22 cellular contexts compared by ENCODE assay signal in genomic region chr7:54678763-54679396, GRCh38.
DNase-seq lines count a peak whose midpoint lies in the region; ATAC-seq, FAIRE-seq and TF ChIP-seq lines count a peak whose summit lies in the region.
"Had no signal": no experiment of that assay in that cellular context is flagged by ENCODE, and none has a peak within 500 bp of the region (broad histone marks: within the 10 kb centered on the region; RNA-seq: fewer than 3 reads in every experiment).

No MANE protein-coding gene starts in this region.

- H3K9me3 ChIP-seq in BE2C (no peaks in the 10 kb centered on the region), PC-3 (ENCODE audit: low read length) (no peaks in the 10 kb centered on the region)
- H3K9me3 ChIP-seq: Caco-2, esophagus squamous epithelium, heart left ventricle, lower lobe of right lung, suprapubic skin had no signal

- no peaks in the 10 kb centered on the region for H3K4me1 Mint-ChIP-seq in activated naive CD4-positive, alpha-beta T cell treated with anti-CD3 and anti-CD28 coated beads for 36 hours (ENCODE audit: low read depth)
- H3K4me1 Mint-ChIP-seq: activated naive CD8-positive, alpha-beta T cell treated with anti-CD3 and anti-CD28 coated beads, Interleukin-2, amount 10 ng/mL, durations not matched to agents 7 days and 5 days had no signal

- no peak overlapping the region for H3K4me3 Mint-ChIP-seq in activated naive CD4-positive, alpha-beta T cell treated with anti-CD3 and anti-CD28 coated beads for 36 hours
- H3K4me3 Mint-ChIP-seq: activated naive CD8-positive, alpha-beta T cell treated with anti-CD3 and anti-CD28 coated beads, Interleukin-2, amount 10 ng/mL, durations not matched to agents 7 days and 5 days; activated T-cell treated with anti-CD3 and anti-CD28 coated beads, Interleukin-2, amount 50 U/mL, for 4 hours; natural killer cell treated with Interleukin-12 subunit alpha and Interleukin-12 subunit beta and Interleukin-15 and Interleukin-18, amount 100 ng/mL, for 72 hours had no signal

- H3K4me1 ChIP-seq in BE2C (peaks cover 8% of the 10 kb centered on the region; the same call in 1 of the 2 replicates), PC-3 (ENCODE audit: insufficient read depth, low read length) (no peaks in the 10 kb centered on the region)
- H3K4me1 ChIP-seq: Caco-2, esophagus squamous epithelium, heart left ventricle, lower lobe of right lung, suprapubic skin had no signal

- no peak overlapping the region for H2AFZ ChIP-seq in PC-3 (ENCODE audit: low read length)

- H3K27me3 ChIP-seq in BE2C (no peaks in the 10 kb centered on the region), PC-3 (ENCODE audit: low read length) (peaks cover 66% of the 10 kb centered on the region)
- H3K27me3 ChIP-seq: cardiac muscle cell, esophagus squamous epithelium, heart left ventricle had no signal

- no peaks in the 10 kb centered on the region for H4K20me1 ChIP-seq in PC-3 (ENCODE audit: low read length)

- H3K9ac ChIP-seq in PC-3 (ENCODE audit: low read length): no peak overlapping the region

- peak; percentile 32; the same call in 1 of the 2 replicates for TF ChIP-seq CTCF in BE2C (IDR thresholded peaks at IDR 0.05; ENCODE audit: low read depth, low read length)
- peak; percentile 39; the same call in 1 of the 2 replicates for TF ChIP-seq CTCF in PC-3 (conservative IDR thresholded peaks at IDR 0.05; ENCODE audit: low read depth, low read length)
- TF ChIP-seq CTCF in epithelial cell of proximal tubule (conservative IDR thresholded peaks at IDR 0.05; ENCODE audit: low read depth, low read length): peak; percentile 37

- no TSS peak for BruUV-seq in PC-3 (replicated peaks; lab: Mats Ljungman, UMichigan)

- no peak for TF ChIP-seq POLR2A in H54 (IDR thresholded peaks at IDR 0.05; ENCODE audit: low read depth, low read length)

- H3K79me2 ChIP-seq in PC-3 (ENCODE audit: low read length): no peaks in the 10 kb centered on the region

- H3K27ac Mint-ChIP-seq in activated naive CD4-positive, alpha-beta T cell treated with anti-CD3 and anti-CD28 coated beads for 36 hours: no peak overlapping the region
- H3K27ac Mint-ChIP-seq: activated naive CD8-positive, alpha-beta T cell treated with anti-CD3 and anti-CD28 coated beads, Interleukin-2, amount 10 ng/mL, durations not matched to agents 7 days and 5 days; natural killer cell treated with Interleukin-12 subunit alpha and Interleukin-12 subunit beta and Interleukin-15 and Interleukin-18, amount 100 ng/mL, for 72 hours; progenitor cell of endocrine pancreas had no signal

- FAIRE-seq in H54 (lab: Jason Lieb, UNC): peak; percentile 45

- H3K9me3 Mint-ChIP-seq in activated naive CD4-positive, alpha-beta T cell treated with anti-CD3 and anti-CD28 coated beads for 36 hours: peaks cover 3% of the 10 kb centered on the region
- H3K9me3 Mint-ChIP-seq: activated naive CD8-positive, alpha-beta T cell treated with anti-CD3 and anti-CD28 coated beads, Interleukin-2, amount 10 ng/mL, durations not matched to agents 7 days and 5 days; activated T-cell treated with anti-CD3 and anti-CD28 coated beads, Interleukin-2, amount 50 U/mL, for 4 hours had no signal

- no peak for DNase-seq in BE2C
- no peak for DNase-seq in H54 (ENCODE audit: insufficient read length, low spot score)
- peak; percentile 20 for DNase-seq in PC-3
- DNase-seq in epithelial cell of proximal tubule (ENCODE audit: low read depth): no peak
- no peak for DNase-seq in dedifferentiated amniotic fluid mesenchymal stem cell (ENCODE audit: extremely low spot score)
- DNase-seq in CD1c-positive myeloid dendritic cell (ENCODE audit: extremely low spot score): no peak
- DNase-seq in activated naive CD4-positive, alpha-beta T cell treated with anti-CD3 and anti-CD28 coated beads for 36 hours: no peak
- DNase-seq in superior temporal gyrus (ENCODE audit: extremely low spot score): no peak
- DNase-seq: activated CD4-positive, alpha-beta T cell treated with anti-CD3 and anti-CD28 coated beads, Interleukin-2, amount 50 U/mL, for 4 hours; activated naive CD8-positive, alpha-beta T cell treated with anti-CD3 and anti-CD28 coated beads, Interleukin-2, amount 10 ng/mL, durations not matched to agents 7 days and 5 days; activated T-cell treated with anti-CD3 and anti-CD28 coated beads, Interleukin-2, amount 50 U/mL, for 4 hours; Caco-2; esophagus squamous epithelium; heart left ventricle; KBM-7; lower lobe of right lung; NCI-H1436 treated with DMSO at 0.1 percent for 48 hours; NCI-H345 had no signal

- intact Hi-C loops in PC-3 (cut with micrococcal nuclease): no loop called here
- intact Hi-C loops in activated naive CD4-positive, alpha-beta T cell treated with anti-CD3 and anti-CD28 coated beads for 36 hours (cut with micrococcal nuclease): no loop called here

- H3K27ac ChIP-seq in PC-3 (ENCODE audit: low read length): no peak overlapping the region
- H3K27ac ChIP-seq: cardiac muscle cell, esophagus squamous epithelium, heart left ventricle, lower lobe of right lung, suprapubic skin had no signal

- peak; percentile 38; the same call in 1 of the 2 replicates for ATAC-seq in PC-3
- ATAC-seq: activated T-cell treated with anti-CD3 and anti-CD28 coated beads, Interleukin-2, amount 50 U/mL, for 4 hours; heart left ventricle; lower lobe of right lung; natural killer cell treated with Interleukin-12 subunit alpha and Interleukin-12 subunit beta and Interleukin-15 and Interleukin-18, amount 100 ng/mL, for 72 hours had no signal

- CTCF ChIA-PET in PC-3 (lab: Charles Lee): interaction anchor here (0.6 kb wide), 1 partner anchor 111 kb away, joined by 5 read pairs; no protein-coding TSS in a partner anchor
- CTCF ChIA-PET in activated naive CD4-positive, alpha-beta T cell treated with anti-CD3 and anti-CD28 coated beads for 36 hours (lab: Charles Lee): interaction anchor here (0.7 kb wide), 1 partner anchor 57 kb away, joined by 3 read pairs; no protein-coding TSS in a partner anchor

- no peak overlapping the region for H3K4me3 ChIP-seq in BE2C (ENCODE audit: low read depth, low read length)
- no peak overlapping the region for H3K4me3 ChIP-seq in PC-3 (ENCODE audit: low read length)
- no peak overlapping the region for H3K4me3 ChIP-seq in epithelial cell of proximal tubule (ENCODE audit: low read depth, low read length)
- H3K4me3 ChIP-seq: cardiac muscle cell, esophagus squamous epithelium, heart left ventricle, lower lobe of right lung, suprapubic skin had no signal

- no peaks in the 10 kb centered on the region for H3K36me3 Mint-ChIP-seq in activated naive CD4-positive, alpha-beta T cell treated with anti-CD3 and anti-CD28 coated beads for 36 hours (ENCODE audit: low read depth)
- H3K36me3 Mint-ChIP-seq: activated naive CD8-positive, alpha-beta T cell treated with anti-CD3 and anti-CD28 coated beads, Interleukin-2, amount 10 ng/mL, durations not matched to agents 7 days and 5 days; natural killer cell treated with Interleukin-12 subunit alpha and Interleukin-12 subunit beta and Interleukin-15 and Interleukin-18, amount 100 ng/mL, for 72 hours had no signal

- H3F3A ChIP-seq in PC-3 (ENCODE audit: low read length, unreplicated experiment): no peaks in the 10 kb centered on the region

- no peak overlapping the region for H3K4me2 ChIP-seq in PC-3 (ENCODE audit: low read length)

- no peaks in the 10 kb centered on the region for H3K36me3 ChIP-seq in BE2C
- no peaks in the 10 kb centered on the region for H3K36me3 ChIP-seq in PC-3 (ENCODE audit: low read depth, low read length)
- H3K36me3 ChIP-seq: cardiac muscle cell, esophagus squamous epithelium, heart left ventricle, lower lobe of right lung, suprapubic skin had no signal

- H3K9me2 ChIP-seq in PC-3 (replicated peaks; ENCODE audit: low read length): no peaks in the 10 kb centered on the region

- peaks cover 5% of the 10 kb centered on the region for H3K27me3 Mint-ChIP-seq in activated naive CD4-positive, alpha-beta T cell treated with anti-CD3 and anti-CD28 coated beads for 36 hours (ENCODE audit: low read depth)
- H3K27me3 Mint-ChIP-seq: activated naive CD8-positive, alpha-beta T cell treated with anti-CD3 and anti-CD28 coated beads, Interleukin-2, amount 10 ng/mL, durations not matched to agents 7 days and 5 days; natural killer cell treated with Interleukin-12 subunit alpha and Interleukin-12 subunit beta and Interleukin-15 and Interleukin-18, amount 100 ng/mL, for 72 hours had no signal

- POLR2A ChIA-PET in PC-3 (lab: Charles Lee; ENCODE audit: unreplicated experiment): no interaction called here
